In the genomic region with DNA sequence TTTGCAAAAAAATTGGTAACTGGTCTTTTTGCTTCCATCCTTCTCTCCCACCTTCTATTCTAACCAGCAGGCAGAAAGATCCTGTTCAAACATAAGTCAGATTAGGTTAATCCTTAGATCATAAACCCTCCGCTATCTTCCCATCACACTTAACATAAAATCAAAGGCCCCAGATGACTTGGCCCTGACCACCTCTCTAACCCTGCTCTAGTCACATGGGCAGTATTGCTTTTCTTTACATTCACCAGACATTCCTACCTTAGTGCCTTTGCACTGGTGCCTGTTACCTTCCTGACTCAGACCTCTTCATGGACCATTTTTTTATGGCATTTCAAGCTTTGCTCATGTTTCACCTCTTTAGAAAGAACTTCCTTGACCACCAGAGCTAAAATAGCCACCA, we compare ENCODE assay signal across 18 cellular contexts.
"Had no signal": no experiment of that assay in that cellular context is flagged by ENCODE, and none has a peak within 500 bp of the region (broad histone marks: within the 10 kb centered on the region; RNA-seq: fewer than 3 reads in every experiment).

No MANE protein-coding gene starts in this region.

- H3K9ac ChIP-seq: SK-N-SH had no signal

- H3K4me3 ChIP-seq: MG63 had no signal

- H3K9me3 ChIP-seq: MG63, SK-N-SH had no signal

- DNase-seq: KBM-7; MG63; NCI-H1092 treated with DMSO at 0.1 percent for 48 hours; NCI-H1436; NCI-H187; NCI-H2029; NCI-H2081 treated with DMSO at 0.1 percent for 48 hours; NCI-H2171; NCI-H345; NCI-H446 treated with DMSO at 0.1 percent for 48 hours; NCI-H510A treated with DMSO at 0.1 percent for 48 hours; NCI-H526; NK-92 treated with Interleukin-12 subunit alpha and Interleukin-12 subunit beta, amount 100 ng/mL, for 24 hours; PC-3; SHP77; SK-N-SH; SW 1271 had no signal

- H3K36me3 ChIP-seq: MG63 had no signal

- H3K27me3 ChIP-seq: MG63 had no signal

- H3K27ac ChIP-seq: RWPE1 had no signal
